Comparison of ENCODE assay signal across 16 cellular contexts in genomic region chr17:82839617-82840292, GRCh38. TPM values are rescaled to one million over a fixed set of nuclear protein-coding genes. Genes with fewer than 3 reads are reported as not detected.
A peak's percentile ranks its signal among the peaks of the same experiment; 100 is the strongest.
DNase-seq lines count a peak whose midpoint lies in the region; ATAC-seq, FAIRE-seq and TF ChIP-seq lines count a peak whose summit lies in the region.
"Had no signal": no experiment of that assay in that cellular context is flagged by ENCODE, and none has a peak within 500 bp of the region (broad histone marks: within the 10 kb centered on the region; RNA-seq: fewer than 3 reads in every experiment).

Gene ZNF750, minus strand, starts transcription at chr17:82840022. Its CDS starts 7,568 bp downstream, at chr17:82832454.

- H4K8ac ChIP-seq in H1 (ENCODE audit: extremely low read depth, insufficient read depth, low read length), result no peak within 1 kb of the TSS; the same call in 1 of the 2 replicates

- H3K9me3 Mint-ChIP-seq in stimulated activated effector memory CD8-positive, alpha-beta T cell treated with anti-CD3 and anti-CD28 coated beads, Interleukin-12 subunit alpha, Interleukin-12 subunit beta, amount 100 ng/mL, for 72 hours, result no peaks in the 10 kb centered on the region
- H3K9me3 Mint-ChIP-seq: IgD-negative memory B cell had no signal

- no peak for ATAC-seq in heart right ventricle
- ATAC-seq in stimulated activated effector memory CD8-positive, alpha-beta T cell treated with anti-CD3 and anti-CD28 coated beads, Interleukin-12 subunit alpha, Interleukin-12 subunit beta, amount 100 ng/mL, for 72 hours, result no peak
- ATAC-seq: left lobe of liver had no signal

- POLR2A ChIA-PET in H1 (lab: Charles Lee; ENCODE audit: partially characterized antibody), result no interaction called here

- TF ChIP-seq RAD21 in H1 (IDR thresholded peaks at IDR 0.05 in 1 of 2, conservative IDR thresholded peaks at IDR 0.05 in 1 of 2; ENCODE audit: low read depth in 2 of 2, low read length in 2 of 2), result no peak

- H3K4me3 ChIP-seq in heart right ventricle (no peak within 1 kb of the TSS), right atrium auricular region (no peak within 1 kb of the TSS), H1 (ENCODE audit: extremely low read depth in 1 of 4, insufficient read depth in 2 of 4, low read depth in 3 of 4, low read length in 4 of 4) (no peak within 1 kb of the TSS), osteoblast (ENCODE audit: insufficient read depth, low read length) (no peak within 1 kb of the TSS)

- H3K4me1 ChIP-seq in heart right ventricle (peaks cover 7 to 42% (median 31%) of the 10 kb centered on the region in 9 donors), right atrium auricular region (peaks cover 0 to 11% of the 10 kb centered on the region in 2 donors), H1 (replicated peaks in 1 of 4; ENCODE audit: control insufficient read depth in 3 of 4, insufficient read depth in 4 of 4, low read length in 3 of 4) (peaks cover 4 to 18% (median 11%) of the 10 kb centered on the region in 4 experiments; a peak in 5 of 7 replicates), osteoblast (ENCODE audit: insufficient read depth, low read length) (peaks cover 10% of the 10 kb centered on the region)

- peak within 1 kb of the TSS; percentile 61 for H3K4ac ChIP-seq in H1 (replicated peaks; ENCODE audit: insufficient read length, low read depth, low read length)

- H2BK12ac ChIP-seq in H1 (ENCODE audit: low read depth, low read length), result 0 out of 2 replicates have a peak within 1 kb of the TSS, but pooled peaks have one; percentile 44

- H4K20me1 ChIP-seq in H1 (replicated peaks in 1 of 2; ENCODE audit: control insufficient read depth in 1 of 2, insufficient read depth in 2 of 2, low read length in 2 of 2) (peaks cover 0 to 4% of the 10 kb centered on the region in 2 experiments), osteoblast (ENCODE audit: insufficient read depth, low read length) (no peaks in the 10 kb centered on the region)

- H3K27ac Mint-ChIP-seq in stimulated activated effector memory CD8-positive, alpha-beta T cell treated with anti-CD3 and anti-CD28 coated beads, Interleukin-12 subunit alpha, Interleukin-12 subunit beta, amount 100 ng/mL, for 72 hours, result no peak within 1 kb of the TSS
- H3K27ac Mint-ChIP-seq: activated naive CD8-positive, alpha-beta T cell; IgD-negative memory B cell had no signal

- WGBS in heart right ventricle, 2 donors, result 93% methylated on average over 25 of the region's 25 CpGs
- 86% methylated on average over 25 of the region's 25 CpGs; no CpG with 5 or more reads in 1 of the 2 experiments for WGBS in H1 (ENCODE audit: extremely low coverage in 1 of 2, insufficient coverage in 1 of 2, insufficient read length in 1 of 2, insufficient replicate concordance in 2 of 2, low coverage in 1 of 2, low lambda C conversion rate in 2 of 2, missing lambda C conversion rate in 1 of 2), 2 experiments

- H3K36me3 Mint-ChIP-seq in stimulated activated effector memory CD8-positive, alpha-beta T cell treated with anti-CD3 and anti-CD28 coated beads, Interleukin-12 subunit alpha, Interleukin-12 subunit beta, amount 100 ng/mL, for 72 hours, result no peaks in the 10 kb centered on the region

- no peak for TF ChIP-seq EP300 in H1 (IDR thresholded peaks at IDR 0.05; ENCODE audit: borderline replicate concordance in 1 of 2, low read depth in 2 of 2, low read length in 2 of 2)

- H3K4me1 Mint-ChIP-seq in stimulated activated effector memory CD8-positive, alpha-beta T cell treated with anti-CD3 and anti-CD28 coated beads, Interleukin-12 subunit alpha, Interleukin-12 subunit beta, amount 100 ng/mL, for 72 hours, result peaks cover 17% of the 10 kb centered on the region
- H3K4me1 Mint-ChIP-seq: IgD-negative memory B cell had no signal

- no peak within 1 kb of the TSS for H3K56ac ChIP-seq in H1 (replicated peaks; ENCODE audit: insufficient read length, low read depth, low read length)

- no peaks in the 10 kb centered on the region for H3K23me2 ChIP-seq in H1 (ENCODE audit: low read depth, low read length)

- TF ChIP-seq POLR2A in H1 (IDR thresholded peaks at IDR 0.05; ENCODE audit: control extremely low read depth in 1 of 2, low read depth in 2 of 2, low read length in 2 of 2), result no peak

- H3K23ac ChIP-seq in H1 (ENCODE audit: insufficient read length), result no peak within 1 kb of the TSS

- no peak within 1 kb of the TSS for H3K14ac ChIP-seq in H1 (ENCODE audit: insufficient read length)

- H4K91ac ChIP-seq in H1 (replicated peaks; ENCODE audit: insufficient read length, low read length), result peak within 1 kb of the TSS; percentile 48

- TF ChIP-seq CTCF in heart right ventricle (IDR thresholded peaks at IDR 0.05) (no peak), right atrium auricular region (IDR thresholded peaks at IDR 0.05) (no peak), H1 (IDR thresholded peaks at IDR 0.05; ENCODE audit: control extremely low read depth in 1 of 3, insufficient read depth in 1 of 3, low read depth in 1 of 3, low read length in 3 of 3) (no peak), osteoblast (IDR thresholded peaks at IDR 0.05; ENCODE audit: extremely low read depth, low read depth, low read length) (no peak)

- DNase-seq in heart right ventricle (no peak), right atrium auricular region (ENCODE audit: low spot score) (no peak), H1 (ENCODE audit: low read depth in 1 of 2, low spot score in 2 of 2) (no peak), osteoblast (ENCODE audit: insufficient read length, low spot score, missing footprints) (peak; percentile 5), T-helper 2 cell (no peak), NCI-H2081 (lab: John Stamatoyannopoulos, UW) (no peak), NCI-H524 (lab: John Stamatoyannopoulos, UW) (no peak)
- no peak for DNase-seq in stimulated activated effector memory CD8-positive, alpha-beta T cell treated with anti-CD3 and anti-CD28 coated beads, Interleukin-12 subunit alpha, Interleukin-12 subunit beta, amount 100 ng/mL, for 72 hours (ENCODE audit: low spot score in 2 of 2)
- DNase-seq: DMS153, NCI-H1694, Peyer's patch had no signal

- H2AFZ ChIP-seq in H1 (ENCODE audit: low read length) (no peak within 1 kb of the TSS), osteoblast (ENCODE audit: low read length) (no peak within 1 kb of the TSS)

- H2BK120ac ChIP-seq in H1 (replicated peaks; ENCODE audit: low read depth, low read length), result no peak within 1 kb of the TSS

- peaks cover 0 to 4% (median 0%) of the 10 kb centered on the region in 9 donors for H3K36me3 ChIP-seq in heart right ventricle
- H3K36me3 ChIP-seq in right atrium auricular region, result no peaks in the 10 kb centered on the region
- no peaks in the 10 kb centered on the region; a peak in 1 of 8 replicates for H3K36me3 ChIP-seq in H1 (ENCODE audit: control insufficient read depth in 2 of 4, insufficient read depth in 4 of 4, low read length in 3 of 4)
- H3K36me3 ChIP-seq in osteoblast (ENCODE audit: insufficient read depth, low read length), result no peaks in the 10 kb centered on the region
- H3K36me3 ChIP-seq: Peyer's patch had no signal

- H3K27me3 ChIP-seq in heart right ventricle (no peaks in the 10 kb centered on the region), right atrium auricular region (no peaks in the 10 kb centered on the region), H1 (replicated peaks in 1 of 4; ENCODE audit: control insufficient read depth in 3 of 4, extremely low read depth in 1 of 4, insufficient read depth in 3 of 4, low read length in 3 of 4) (no peaks in the 10 kb centered on the region), osteoblast (ENCODE audit: insufficient read depth, low read length) (no peaks in the 10 kb centered on the region)
- H3K27me3 ChIP-seq: Peyer's patch had no signal

- H3K79me1 ChIP-seq in H1 (ENCODE audit: low read depth, low read length), result peaks cover 4% of the 10 kb centered on the region; the same call in 1 of the 2 replicates

- peak within 1 kb of the TSS; percentile 40 for H2BK5ac ChIP-seq in H1 (ENCODE audit: low read depth, low read length)

- H3K18ac ChIP-seq in H1 (ENCODE audit: extremely low read depth, low read length), result no peak within 1 kb of the TSS; the same call in 1 of the 2 replicates

- peak within 1 kb of the TSS; percentile 67; the same call in 1 of the 2 replicates for H2BK15ac ChIP-seq in H1 (ENCODE audit: low read length)

- no peak within 1 kb of the TSS for H3K4me2 ChIP-seq in H1 (ENCODE audit: insufficient read depth in 1 of 2, low read depth in 2 of 2, low read length in 2 of 2)
- no peak within 1 kb of the TSS for H3K4me2 ChIP-seq in osteoblast (ENCODE audit: insufficient read depth, low read length)

- no peak for FAIRE-seq in H1 (lab: Jason Lieb, UNC)

- H3K9me3 ChIP-seq in heart right ventricle, result no peaks in the 10 kb centered on the region
- H3K9me3 ChIP-seq in right atrium auricular region, result no peaks in the 10 kb centered on the region
- no peaks in the 10 kb centered on the region for H3K9me3 ChIP-seq in H1 (ENCODE audit: insufficient read depth in 2 of 2, low read depth in 1 of 2, low read length in 1 of 2)
- H3K9me3 ChIP-seq in osteoblast (ENCODE audit: low read depth, low read length), result no peaks in the 10 kb centered on the region
- H3K9me3 ChIP-seq: Peyer's patch had no signal

- H2BK20ac ChIP-seq in H1 (ENCODE audit: low read length), result no peak within 1 kb of the TSS

- H2AK5ac ChIP-seq in H1 (ENCODE audit: low read depth, low read length), result 0 out of 2 replicates have a peak within 1 kb of the TSS, but pooled peaks have one; percentile 33

- H3K9ac ChIP-seq in H1 (replicated peaks in 1 of 4; ENCODE audit: extremely low read depth in 1 of 4, low read depth in 3 of 4, low read length in 3 of 4), result no peak within 1 kb of the TSS

- no peak within 1 kb of the TSS for H3K4me3 Mint-ChIP-seq in stimulated activated effector memory CD8-positive, alpha-beta T cell treated with anti-CD3 and anti-CD28 coated beads, Interleukin-12 subunit alpha, Interleukin-12 subunit beta, amount 100 ng/mL, for 72 hours
- H3K4me3 Mint-ChIP-seq: activated naive CD8-positive, alpha-beta T cell; IgD-negative memory B cell had no signal

- peak within 1 kb of the TSS in 7 of 10 donors; percentile 11 to 73 (median 41) for H3K27ac ChIP-seq in heart right ventricle
- H3K27ac ChIP-seq in right atrium auricular region, result peak within 1 kb of the TSS in 1 of 2 donors; percentile 16
- no peak within 1 kb of the TSS for H3K27ac ChIP-seq in H1 (ENCODE audit: low read depth, low read length)
- H3K27ac ChIP-seq in osteoblast (ENCODE audit: low read depth, low read length), result no peak within 1 kb of the TSS

- intact Hi-C loops in heart right ventricle (cut with DNase I), result loop anchor here in 1 of 10 donors (5.0 to 10.0 kb wide), 2 partner anchors 32 to 55 kb away; no protein-coding TSS in a partner anchor

- H4K5ac ChIP-seq in H1 (ENCODE audit: insufficient read length, low read depth, low read length), result peak within 1 kb of the TSS; percentile 5

- CTCF ChIA-PET in H1 (lab: Charles Lee; ENCODE audit: partially characterized antibody), result interaction anchor here (0.9 to 4.3 kb wide), 7 partner anchors 11 to 95 kb away, joined by 3 to 20 read pairs (median 3); no protein-coding TSS in a partner anchor

- no peaks in the 10 kb centered on the region for H3K79me2 ChIP-seq in H1 (ENCODE audit: control insufficient read depth in 1 of 2, insufficient read depth in 2 of 2, low read length in 2 of 2)
- H3K79me2 ChIP-seq in osteoblast (ENCODE audit: insufficient read depth, low read length), result no peaks in the 10 kb centered on the region

RNA-seq across cellular contexts. Expression of gene ZNF750, which starts in this region (rescaled TPM):
- under 1 TPM in 3 of 10 donors, not detected in 7; 0.11 to 0.20 (median 0.15) TPM for total RNA-seq in heart right ventricle
- under 1 TPM; 0.14 to 0.15 TPM for polyA plus RNA-seq in heart right ventricle
- not detected for total RNA-seq in right atrium auricular region
- not detected in 2 replicates for total RNA-seq in H1 (2021; fragmentation: NEBNext Ultra II Directional; extraction: Animal tissue kit (Norgen Biotek cat#: 25700))
- 0.02 TPM in 1 of 2 replicates, not detected in the other for polyA plus RNA-seq in H1 (2011; rRNA removed)
- not detected for polyA plus RNA-seq in H1 (2011; cell fraction: cytosol; rRNA removed)
- not detected for polyA plus RNA-seq in H1 (2011; cell fraction: nucleus; rRNA removed)
- polyA plus RNA-seq in H1 (2012, experiment 1 of 2), result 0.12 to 0.14 TPM in 2 of 4 replicates, not detected in the others
- 0.04 TPM for polyA plus RNA-seq in H1 (2012, experiment 2 of 2)
- 0.02 TPM for polyA plus RNA-seq in H1 (2013, experiment 1 of 2)
- 0.02 TPM for polyA plus RNA-seq in H1 (2013, experiment 2 of 2)
- not detected in 2 replicates for polyA minus RNA-seq in H1 (2011; rRNA and poly(A)+ RNA removed)
- polyA minus RNA-seq in H1 (2011; cell fraction: cytosol; rRNA and poly(A)+ RNA removed), result not detected
- polyA minus RNA-seq in H1 (2011; cell fraction: nucleus; rRNA and poly(A)+ RNA removed), result not detected
- total RNA-seq in osteoblast, result not detected in 2 replicates
- total RNA-seq: activated CD8-positive, alpha-beta memory T cell treated with anti-CD3 and anti-CD28 coated beads for 36 hours; Peyer's patch; subcutaneous adipose tissue had no signal
- polyA plus RNA-seq: IgD-negative memory B cell had no signal

Comparison
In these comparisons a context has a peak if more than half of its experiments do, and no peak if none do; other contexts are left out.
1. Peak in DNase-seq in osteoblast; RNA of the gene not detected or under 1 TPM.
2. H3K27ac ChIP-seq: peak in heart right ventricle (7 of 10); none in H1 (single experiment) and osteoblast (single experiment).